ENCODE assay signal across 12 cellular contexts in genomic region chr2:109208071-109208950, GRCh38.
A peak's percentile ranks its signal among the peaks of the same experiment; 100 is the strongest.
DNase-seq lines count a peak whose midpoint lies in the region; ATAC-seq, FAIRE-seq and TF ChIP-seq lines count a peak whose summit lies in the region.
"Had no signal": no experiment of that assay in that cellular context is flagged by ENCODE, and none has a peak within 500 bp of the region (broad histone marks: within the 10 kb centered on the region; RNA-seq: fewer than 3 reads in every experiment).

No MANE protein-coding gene starts in this region.

- no peaks in the 10 kb centered on the region; a peak in 1 of 4 replicates for H3K27me3 ChIP-seq in GM12878 (replicated peaks in 1 of 2; ENCODE audit: control insufficient read depth in 2 of 2, insufficient read depth in 2 of 2, low read length in 1 of 2)
- no peaks in the 10 kb centered on the region for H3K27me3 ChIP-seq in neural progenitor cell
- H3K27me3 ChIP-seq: tibial nerve had no signal

- FAIRE-seq in GM12878 (lab: Jason Lieb, UNC) (no peak), RCC 7860 (lab: Jason Lieb, UNC) (no peak)

- H3K27me3 Mint-ChIP-seq in HFFc6 (ENCODE audit: insufficient read depth) = peaks cover 22% of the 10 kb centered on the region
- peaks cover 10% of the 10 kb centered on the region for H3K27me3 Mint-ChIP-seq in neural progenitor cell (ENCODE audit: insufficient read depth, low read depth)

- CTCF ChIA-PET in GM12878 (lab: Yijun Ruan, JAX) (interaction anchor here (0.8 to 2.0 kb wide), 7 partner anchors 9 to 307 kb away, joined by 3 to 12 read pairs (median 4); partner anchors contain the start of gene SH3RF3), HEK293T (lab: Yijun Ruan, JAX) (no interaction called here)

- no peak for TF ChIP-seq POLR2A in GM12878 (IDR thresholded peaks at IDR 0.05; ENCODE audit: low read depth, low read length)

- TF ChIP-seq EP300 in GM12878 (IDR thresholded peaks at IDR 0.05; ENCODE audit: borderline replicate concordance in 1 of 2, control insufficient read depth in 1 of 2, low read depth in 2 of 2, low read length in 2 of 2) = no peak

- H3K4me3 Mint-ChIP-seq in HFFc6 = no peak overlapping the region
- no peak overlapping the region for H3K4me3 Mint-ChIP-seq in neural progenitor cell

- no peaks in the 10 kb centered on the region for H4K20me1 ChIP-seq in GM12878 (ENCODE audit: control insufficient read depth, insufficient read depth)
- H4K20me1 ChIP-seq in neural progenitor cell (ENCODE audit: low read depth) = no peaks in the 10 kb centered on the region

- in situ Hi-C loops in GM12878 (cut with MboI) = no loop called here

- H3K9me3 Mint-ChIP-seq in HFFc6 (no peaks in the 10 kb centered on the region), neural progenitor cell (no peaks in the 10 kb centered on the region)

- H2AFZ ChIP-seq in GM12878 (ENCODE audit: control insufficient read depth, low read depth, low read length) = no peak overlapping the region
- no peak overlapping the region for H2AFZ ChIP-seq in neural progenitor cell (replicated peaks)

- H3K4me1 Mint-ChIP-seq in HFFc6 (ENCODE audit: low read depth) = peaks cover 34% of the 10 kb centered on the region
- peaks cover 38% of the 10 kb centered on the region for H3K4me1 Mint-ChIP-seq in neural progenitor cell

- H3K9me3 ChIP-seq in GM12878 (replicated peaks; ENCODE audit: control insufficient read depth, insufficient read depth, low read length) (no peaks in the 10 kb centered on the region), neural progenitor cell (ENCODE audit: low read depth) (no peaks in the 10 kb centered on the region)
- H3K9me3 ChIP-seq: lower lobe of right lung had no signal

- peak; percentile 68 for DNase-seq in NCI-H82 (lab: John Stamatoyannopoulos, UW)
- no peak for DNase-seq in NCI-H82 treated with DMSO at 0.1 percent for 48 hours (lab: John Stamatoyannopoulos, UW; ENCODE audit: unreplicated experiment)
- DNase-seq in HFFc6 = peak; percentile 23
- no peak for DNase-seq in GM12878 (ENCODE audit: low read depth, low spot score)
- DNase-seq in neural progenitor cell (ENCODE audit: low spot score) = no peak
- no peak for DNase-seq in RCC 7860 (ENCODE audit: low spot score)
- no peak for DNase-seq in HEK293T (ENCODE audit: extremely low spot score)
- DNase-seq in CD1c-positive myeloid dendritic cell (ENCODE audit: extremely low spot score) = no peak
- DNase-seq: activated CD4-positive, alpha-beta T cell treated with anti-CD3 and anti-CD28 coated beads, Interleukin-2, amount 50 U/mL, for 4 hours; lower lobe of right lung; NCI-H1105 had no signal

- intact Hi-C loops in GM12878 (cut with micrococcal nuclease; ENCODE audit: unreplicated experiment) = no loop called here

- SMC1A ChIA-PET in GM12878 (lab: Charles Lee; ENCODE audit: uncharacterized antibody, unreplicated experiment) = interaction anchor here (1.0 to 4.0 kb wide), 7 partner anchors 9 to 352 kb away, joined by 3 to 33 read pairs (median 4); no protein-coding TSS in a partner anchor

- H3K27ac Mint-ChIP-seq in HFFc6 (no peak overlapping the region; the same call in 1 of the 2 replicates), neural progenitor cell (no peak overlapping the region)

- H3K4me1 ChIP-seq in GM12878 (ENCODE audit: control insufficient read depth, insufficient read depth, low read length) = peaks cover 5% of the 10 kb centered on the region
- H3K4me1 ChIP-seq in neural progenitor cell = no peaks in the 10 kb centered on the region

- POLR2A ChIA-PET in GM12878 (lab: Charles Lee) = interaction anchor here (0.6 kb wide), 2 partner anchors 22 to 59 kb away, joined by 3 read pairs; no protein-coding TSS in a partner anchor
- POLR2A ChIA-PET in HEK293T (lab: Yijun Ruan, JAX) = no interaction called here

- TF ChIP-seq CTCF in HFFc6 (IDR thresholded peaks at IDR 0.05) (peak; percentile 36), GM12878 (IDR thresholded peaks at IDR 0.05 in 2 of 3, conservative IDR thresholded peaks at IDR 0.05 in 1 of 3; ENCODE audit: control insufficient read depth in 2 of 3, extremely low read depth in 1 of 3, insufficient read depth in 1 of 3, low read depth in 3 of 3, low read length in 3 of 3) (peak; percentile 9 to 37 (median 36); a peak in 3 of 6 replicates), neural progenitor cell (IDR thresholded peaks at IDR 0.05) (peak; percentile 26)

- H3K36me3 ChIP-seq in GM12878 (ENCODE audit: control insufficient read depth in 2 of 2, insufficient read depth in 2 of 2, low read length in 1 of 2) (no peaks in the 10 kb centered on the region), neural progenitor cell (no peaks in the 10 kb centered on the region)
- H3K36me3 ChIP-seq: lower lobe of right lung, tibial nerve had no signal

- ATAC-seq in GM12878 = peak; percentile 49
- ATAC-seq: lower lobe of right lung had no signal

- 38% methylated on average over 3 of the region's 3 CpGs for WGBS in GM12878 (ENCODE audit: insufficient coverage, insufficient replicate concordance, low lambda C conversion rate, missing lambda C conversion rate)

- no peak overlapping the region for H3K27ac ChIP-seq in GM12878 (ENCODE audit: control insufficient read depth, insufficient read depth)
- no peak overlapping the region for H3K27ac ChIP-seq in neural progenitor cell
- H3K27ac ChIP-seq: lower lobe of right lung, tibial nerve had no signal

- H3K79me2 ChIP-seq in GM12878 (ENCODE audit: control insufficient read depth, insufficient read depth, low read length) = no peaks in the 10 kb centered on the region
- no peaks in the 10 kb centered on the region for H3K79me2 ChIP-seq in neural progenitor cell (ENCODE audit: low read depth)

- no peak overlapping the region for H3K9ac ChIP-seq in GM12878 (ENCODE audit: control insufficient read depth, insufficient read depth, low read length)
- no peak overlapping the region for H3K9ac ChIP-seq in neural progenitor cell

- no peaks in the 10 kb centered on the region for H3F3A ChIP-seq in neural progenitor cell (ENCODE audit: low read depth)

- H3K36me3 Mint-ChIP-seq in HFFc6 (ENCODE audit: low read depth) (no peaks in the 10 kb centered on the region), neural progenitor cell (no peaks in the 10 kb centered on the region)

- no peak overlapping the region for H3K4me2 ChIP-seq in GM12878 (ENCODE audit: control insufficient read depth, insufficient read depth)
- H3K4me2 ChIP-seq in neural progenitor cell = no peak overlapping the region

- H3K4me3 ChIP-seq in GM12878 = no peak overlapping the region
- no peak overlapping the region for H3K4me3 ChIP-seq in neural progenitor cell
- H3K4me3 ChIP-seq: lower lobe of right lung, tibial nerve had no signal

- RAD21 ChIA-PET in GM12878 (lab: Charles Lee; ENCODE audit: unreplicated experiment) = interaction anchor here (0.7 to 1.6 kb wide), 5 partner anchors 78 to 306 kb away, joined by 3 to 5 read pairs (median 4); no protein-coding TSS in a partner anchor

- TF ChIP-seq RAD21 in GM12878 (IDR thresholded peaks at IDR 0.05; ENCODE audit: insufficient read depth, low read depth, low read length) = peak; percentile 45

- BruUV-seq in GM12878 (replicated peaks; lab: Mats Ljungman, UMichigan) = no TSS peak

TF ChIP-seq in GM12878, 131 proteins besides CTCF, POLR2A, EP300 and RAD21 (continues in another document):
- TF ChIP-seq SMC3 (IDR thresholded peaks at IDR 0.05; ENCODE audit: borderline replicate concordance, low read length) = 0 out of 2 replicates have a peak, but pooled peaks have one; percentile 9
- TF ChIP-seq HSF1 (IDR thresholded peaks at IDR 0.05; ENCODE audit: low read depth, low read length) = no peak

TF ChIP-seq in HEK293T, 16 proteins besides CTCF, POLR2A, EP300 and RAD21:
- TF ChIP-seq BHLHE40 (IDR thresholded peaks at IDR 0.05; ENCODE audit: borderline replicate concordance) = no peak
- no peak for TF ChIP-seq LEF1 (IDR thresholded peaks at IDR 0.05; ENCODE audit: borderline replicate concordance)
- TF ChIP-seq ELF4 (IDR thresholded peaks at IDR 0.05) = no peak
- no peak for TF ChIP-seq SP1 (IDR thresholded peaks at IDR 0.05)
- TF ChIP-seq CTBP1 (IDR thresholded peaks at IDR 0.05; ENCODE audit: borderline replicate concordance) = no peak
- TF ChIP-seq ZNF384 (IDR thresholded peaks at IDR 0.05) = no peak
- no peak for TF ChIP-seq FOXK2 (IDR thresholded peaks at IDR 0.05)
- no peak for TF ChIP-seq SUZ12 (IDR thresholded peaks at IDR 0.05)
- TF ChIP-seq NFRKB (IDR thresholded peaks at IDR 0.05) = no peak
- no peak for TF ChIP-seq ARNT (IDR thresholded peaks at IDR 0.05)
- TF ChIP-seq FOXA1 (IDR thresholded peaks at IDR 0.05) = no peak
- no peak for TF ChIP-seq FOXM1 (IDR thresholded peaks at IDR 0.05; ENCODE audit: borderline replicate concordance)
- no peak for TF ChIP-seq HDGF (IDR thresholded peaks at IDR 0.05; ENCODE audit: borderline replicate concordance)
- no peak for TF ChIP-seq L3MBTL2 (conservative IDR thresholded peaks at IDR 0.05)
- TF ChIP-seq PKNOX1 (IDR thresholded peaks at IDR 0.05) = no peak
- TF ChIP-seq TARDBP (IDR thresholded peaks at IDR 0.05) = no peak
TF ChIP-seq in HEK293T: peak in this region for 0.

Comparison
In these comparisons a context has a peak if more than half of its experiments do, and no peak if none do; other contexts are left out.
1. DNase-seq: peak in NCI-H82 (single experiment) and HFFc6 (single experiment); none in NCI-H82 treated with DMSO at 0.1 percent for 48 hours (single experiment), GM12878 (single experiment), neural progenitor cell (single experiment), RCC 7860 (single experiment), HEK293T (single experiment) and CD1c-positive myeloid dendritic cell (single experiment).
2. Peak in every context shown above with its lines, with median percentiles within 50 percentile points of each other: CTCF ChIP-seq.